18 cellular contexts compared by ENCODE assay signal in genomic region chr21:42568377-42568776, GRCh38. TPM values are rescaled to one million over a fixed set of nuclear protein-coding genes. Genes with fewer than 3 reads are reported as not detected.
DNase-seq lines count a peak whose midpoint lies in the region; ATAC-seq and TF ChIP-seq lines count a peak whose summit lies in the region.
"Had no signal": no experiment of that assay in that cellular context is flagged by ENCODE, and none has a peak within 500 bp of the region (broad histone marks: within the 10 kb centered on the region; RNA-seq: fewer than 3 reads in every experiment).

No MANE protein-coding gene starts in this region.

- no peak overlapping the region for H2AFZ ChIP-seq in SU-DHL-6 (ENCODE audit: low read depth, low read length, severe bottlenecking)
- H2AFZ ChIP-seq: GM23248 had no signal

- TF ChIP-seq CTCF in SU-DHL-6 (IDR thresholded peaks at IDR 0.05; ENCODE audit: insufficient read depth, low read length, poor library complexity, severe bottlenecking) (no peak), left lung (IDR thresholded peaks at IDR 0.05) (no peak), transverse colon (IDR thresholded peaks at IDR 0.05) (no peak)

- intact Hi-C loops in left lung (cut with DNase I) = no loop called here
- intact Hi-C loops in transverse colon (cut with DNase I; ENCODE audit: low total_unique reads) = loop anchor here (10.0 kb wide), 1 partner anchor 1396 kb away; no protein-coding TSS in a partner anchor

- no peak for TF ChIP-seq EP300 in transverse colon (IDR thresholded peaks at IDR 0.05; ENCODE audit: low read depth)

- H4K20me1 ChIP-seq in SU-DHL-6 (ENCODE audit: low read depth, low read length) = no peaks in the 10 kb centered on the region

- no peaks in the 10 kb centered on the region for H3K79me2 ChIP-seq in SU-DHL-6 (ENCODE audit: insufficient read depth, low read length)

- no peak for TF ChIP-seq POLR2A in transverse colon (IDR thresholded peaks at IDR 0.05)

- no peaks in the 10 kb centered on the region for H3K9me2 ChIP-seq in SU-DHL-6 (replicated peaks; ENCODE audit: insufficient read depth, low read length)

- H3K9me3 ChIP-seq in SU-DHL-6 (ENCODE audit: insufficient read depth, low read length) = no peaks in the 10 kb centered on the region
- no peaks in the 10 kb centered on the region for H3K9me3 ChIP-seq in left lung
- H3K9me3 ChIP-seq in transverse colon = no peaks in the 10 kb centered on the region
- no peaks in the 10 kb centered on the region for H3K9me3 ChIP-seq in effector memory CD4-positive, alpha-beta T cell (ENCODE audit: control insufficient read depth, low read length)

- H3K36me3 ChIP-seq in SU-DHL-6 (ENCODE audit: low read length) = no peaks in the 10 kb centered on the region
- H3K36me3 ChIP-seq in left lung = peaks cover 0 to 91% of the 10 kb centered on the region in 2 donors
- H3K36me3 ChIP-seq in transverse colon = peaks cover 0 to 25% (median 12%) of the 10 kb centered on the region in 4 donors
- H3K36me3 ChIP-seq in effector memory CD4-positive, alpha-beta T cell (ENCODE audit: control insufficient read depth, insufficient read depth, low read length) = peaks cover 30% of the 10 kb centered on the region

- WGBS in transverse colon (ENCODE audit: low coverage in 1 of 2), 2 donors = 96% methylated on average over 19 of the region's 19 CpGs; no CpG with 5 or more reads in 1 of the 2 donors

- H3K27me3 ChIP-seq in SU-DHL-6 (ENCODE audit: low read length) = no peaks in the 10 kb centered on the region
- no peaks in the 10 kb centered on the region for H3K27me3 ChIP-seq in left lung
- H3K27me3 ChIP-seq in transverse colon = no peaks in the 10 kb centered on the region
- H3K27me3 ChIP-seq in effector memory CD4-positive, alpha-beta T cell (replicated peaks; ENCODE audit: control insufficient read depth, insufficient read depth, low read length, poor library complexity, severe bottlenecking) = no peaks in the 10 kb centered on the region

- DNase-seq in activated CD4-positive, CD25-positive, alpha-beta regulatory T cell treated with anti-CD3 and anti-CD28 coated beads, Interleukin-2, amount 50 U/mL, for 72 hours = peak; percentile 14
- peak; percentile 21 to 37 for DNase-seq in left lung
- peak; percentile 7 for DNase-seq in transverse colon
- DNase-seq in stimulated activated naive CD4-positive, alpha-beta T cell treated with Interleukin-2 at 50 U/mL for 16 hours (lab: John Stamatoyannopoulos, UW) = no peak
- DNase-seq in NCI-H1694 (lab: John Stamatoyannopoulos, UW) = no peak
- no peak for DNase-seq in effector memory CD4-positive, alpha-beta T cell
- DNase-seq: activated CD4-positive, alpha-beta T cell treated with anti-CD3 and anti-CD28 coated beads, Interleukin-2, amount 50 U/mL, for 1 hour; activated naive CD8-positive, alpha-beta T cell treated with anti-CD3 and anti-CD28 coated beads for 36 hours; CD4-positive, CD25-positive, alpha-beta regulatory T cell; GM23248; hypothalamus had no signal

- H3K9ac ChIP-seq in SU-DHL-6 (ENCODE audit: low read length) = peak overlapping the region; percentile 1; the same call in 1 of the 2 replicates
- H3K9ac ChIP-seq: GM23248 had no signal

- H3K4me2 ChIP-seq in SU-DHL-6 (ENCODE audit: low read depth, low read length, poor library complexity, severe bottlenecking) = peak overlapping the region; percentile 20

- in situ Hi-C loops in transverse colon (cut with MboI; ENCODE audit: low pct_ligation_motif_present in 1 of 4, low pct_unique_long_range_greater_than_20kb in 1 of 4, low sequenced_read_pairs in 3 of 4) = loop anchor here in 1 of 4 donors (25.0 kb wide), 1 partner anchor 256 kb away; the partner anchor contains the start of gene TFF3

- no peak for ATAC-seq in activated CD4-positive, CD25-positive, alpha-beta regulatory T cell treated with anti-CD3 and anti-CD28 coated beads, Interleukin-2, amount 50 U/mL, for 24 hours
- ATAC-seq in left lung = no peak
- ATAC-seq: K562; naive thymus-derived CD8-positive, alpha-beta T cell; Right ventricle myocardium inferior; stimulated activated naive CD8-positive, alpha-beta T cell treated with anti-CD3 and anti-CD28 coated beads, Interleukin-15, amount 100 ng/mL, for 72 hours had no signal

- H3K4me3 ChIP-seq in SU-DHL-6 (ENCODE audit: insufficient read depth, low read length, poor library complexity, severe bottlenecking) = no peak overlapping the region
- H3K4me3 ChIP-seq in left lung = no peak overlapping the region
- H3K4me3 ChIP-seq in transverse colon = no peak overlapping the region
- no peak overlapping the region for H3K4me3 ChIP-seq in effector memory CD4-positive, alpha-beta T cell (ENCODE audit: insufficient read depth, low read depth, low read length, poor library complexity, severe bottlenecking)
- H3K4me3 ChIP-seq: GM23248, K562 had no signal

- peaks cover 0 to 8% of the 10 kb centered on the region in 2 donors for H3K4me1 ChIP-seq in left lung
- no peaks in the 10 kb centered on the region for H3K4me1 ChIP-seq in transverse colon
- H3K4me1 ChIP-seq in effector memory CD4-positive, alpha-beta T cell (ENCODE audit: control insufficient read depth, insufficient read depth, low read length, poor library complexity, severe bottlenecking) = no peaks in the 10 kb centered on the region

- H3F3A ChIP-seq in SU-DHL-6 (ENCODE audit: insufficient read depth) = peaks cover 3% of the 10 kb centered on the region

- H3K27ac ChIP-seq in SU-DHL-6 (ENCODE audit: low read depth, low read length) = peak overlapping the region; percentile 59
- no peak overlapping the region for H3K27ac ChIP-seq in left lung
- no peak overlapping the region for H3K27ac ChIP-seq in transverse colon
- H3K27ac ChIP-seq in effector memory CD4-positive, alpha-beta T cell (ENCODE audit: insufficient read depth, low read length, poor library complexity, severe bottlenecking) = no peak overlapping the region
- H3K27ac ChIP-seq: 22Rv1, GM23248 had no signal

RNA-seq across cellular contexts. Expression of gene SLC37A1, which starts 54.7 kb away (rescaled TPM):
- total RNA-seq in left lung (10 to 100 TPM; 22.4 to 26.8 TPM), transverse colon (100 to 1,000 TPM in 3 of 4 donors, 10 to 100 TPM in 1; 80.8 to 139 (median 117) TPM)
- total RNA-seq: GM23248 had no signal

Comparison
In these comparisons a context has a peak if more than half of its experiments do, and no peak if none do; other contexts are left out.
1. DNase-seq: peak in activated CD4-positive, CD25-positive, alpha-beta regulatory T cell treated with anti-CD3 and anti-CD28 coated beads, Interleukin-2, amount 50 U/mL, for 72 hours (single experiment), left lung (2 of 2) and transverse colon (single experiment); none in stimulated activated naive CD4-positive, alpha-beta T cell treated with Interleukin-2 at 50 U/mL for 16 hours (single experiment), NCI-H1694 (single experiment) and effector memory CD4-positive, alpha-beta T cell (0 of 3).